Comparison of ENCODE assay signal across 1 cellular context in the genomic region with DNA sequence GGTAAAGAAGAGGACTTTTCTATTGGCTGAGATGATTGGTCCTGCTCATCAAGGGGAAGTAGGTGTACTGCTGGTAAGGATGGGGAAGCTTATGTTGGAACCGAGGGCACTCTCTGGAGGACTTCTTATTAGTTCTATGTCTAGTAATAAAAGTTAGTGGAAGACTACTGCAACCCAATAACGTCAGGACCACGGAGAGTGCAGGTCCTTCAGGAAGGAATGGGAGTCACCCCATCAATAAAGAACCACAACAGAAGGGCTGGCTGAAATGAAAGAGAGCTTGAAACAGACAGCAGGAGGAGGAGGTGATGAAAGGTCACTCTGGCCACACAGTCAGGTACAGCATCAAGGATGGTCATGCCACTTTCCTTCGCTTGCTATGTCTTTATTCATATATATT.
TF ChIP-seq lines count a peak whose summit lies in the region.

No MANE protein-coding gene starts in this region.

TF ChIP-seq in SK-N-SH treated with all-trans-retinoic acid at 6 μM for 48 hours, 23 proteins besides CTCF, POLR2A, EP300 and RAD21 (continued from another document):
- TF ChIP-seq PATZ1 (CRISPR knock-in tag; IDR thresholded peaks at IDR 0.05; ENCODE audit: borderline replicate concordance) (no peak), ZC3H10 (CRISPR knock-in tag; IDR thresholded peaks at IDR 0.05) (no peak), GLIS3 (CRISPR knock-in tag; IDR thresholded peaks at IDR 0.05) (no peak), TOX (CRISPR knock-in tag; IDR thresholded peaks at IDR 0.05; ENCODE audit: borderline replicate concordance) (no peak), ARNTL (CRISPR knock-in tag; IDR thresholded peaks at IDR 0.05; ENCODE audit: borderline replicate concordance, low read depth) (no peak), TCF4 (CRISPR knock-in tag; IDR thresholded peaks at IDR 0.05; ENCODE audit: borderline replicate concordance) (no peak), CSDC2 (CRISPR knock-in tag; IDR thresholded peaks at IDR 0.05) (no peak)
